ENCODE assay signal across 15 cellular contexts in the genomic region with DNA sequence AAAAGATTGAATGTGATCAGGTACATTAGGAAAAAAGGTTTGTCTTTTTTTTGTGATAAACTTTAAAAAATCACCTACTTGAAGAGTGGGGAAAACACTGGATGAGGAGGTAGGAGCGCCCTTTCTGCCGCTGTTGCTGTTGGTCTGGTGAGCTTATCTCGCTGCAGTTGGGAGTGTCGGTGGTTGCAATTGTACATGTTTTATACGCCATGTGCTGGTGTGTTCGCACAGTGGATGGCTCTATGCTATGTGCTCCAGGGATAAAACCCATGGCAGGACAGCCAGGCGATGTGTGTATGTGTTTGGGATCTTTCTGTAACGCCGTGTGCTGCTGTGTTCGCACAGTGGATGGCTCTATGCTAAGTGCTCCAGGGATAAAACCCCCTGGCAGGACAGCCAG. TPM values are rescaled to one million over a fixed set of nuclear protein-coding genes. Genes with fewer than 3 reads are reported as not detected.
A peak's percentile ranks its signal among the peaks of the same experiment; 100 is the strongest.
DNase-seq lines count a peak whose midpoint lies in the region; TF ChIP-seq lines count a peak whose summit lies in the region.
"Had no signal": no experiment of that assay in that cellular context is flagged by ENCODE, and none has a peak within 500 bp of the region (broad histone marks: within the 10 kb centered on the region; RNA-seq: fewer than 3 reads in every experiment).

No MANE protein-coding gene starts in this region.

- H3K9me3 Mint-ChIP-seq in progenitor cell of endocrine pancreas (ENCODE audit: low read depth): no peaks in the 10 kb centered on the region
- H3K9me3 Mint-ChIP-seq: activated CD4-positive, alpha-beta memory T cell treated with anti-CD3 and anti-CD28 coated beads for 36 hours; stimulated activated naive CD8-positive, alpha-beta T cell treated with anti-CD3 and anti-CD28 coated beads, Interleukin-15, Interleukin-2, amounts not matched to agents 100 ng/mL and 50 ng/mL, for 24 hours had no signal

- peaks cover 5% of the 10 kb centered on the region for H3K4me1 Mint-ChIP-seq in progenitor cell of endocrine pancreas (ENCODE audit: low read depth)

- no peak overlapping the region for H3K9ac ChIP-seq in iPS-15b (ENCODE audit: low read depth, low read length)

- peaks cover 66% of the 10 kb centered on the region for H3K27me3 Mint-ChIP-seq in progenitor cell of endocrine pancreas

- H3K4me3 ChIP-seq in iPS-15b (ENCODE audit: low read depth, low read length) (peak overlapping the region; percentile 72), urinary bladder (ENCODE audit: low read depth, low read length) (peak overlapping the region; percentile 2)

- peaks cover 44% of the 10 kb centered on the region for H3K27me3 ChIP-seq in iPS-15b (ENCODE audit: control insufficient read depth, insufficient read depth, low read length)

- H3K27ac Mint-ChIP-seq in progenitor cell of endocrine pancreas: no peak overlapping the region
- H3K27ac Mint-ChIP-seq: activated CD4-positive, alpha-beta memory T cell treated with anti-CD3 and anti-CD28 coated beads for 36 hours; stimulated activated naive CD8-positive, alpha-beta T cell treated with anti-CD3 and anti-CD28 coated beads, Interleukin-15, Interleukin-2, amounts not matched to agents 100 ng/mL and 50 ng/mL, for 24 hours had no signal

- no peaks in the 10 kb centered on the region for H3K36me3 Mint-ChIP-seq in progenitor cell of endocrine pancreas (ENCODE audit: insufficient read depth)
- H3K36me3 Mint-ChIP-seq: activated CD4-positive, alpha-beta memory T cell treated with anti-CD3 and anti-CD28 coated beads for 36 hours had no signal

- WGBS in urinary bladder: 87% methylated on average over 10 of the region's 10 CpGs

- H3K27ac ChIP-seq in urinary bladder (ENCODE audit: low read depth): no peak overlapping the region
- H3K27ac ChIP-seq: pancreas had no signal

- no peaks in the 10 kb centered on the region for H3K9me3 ChIP-seq in iPS-15b (ENCODE audit: control insufficient read depth, insufficient read depth, low read length)
- H3K9me3 ChIP-seq: pancreas had no signal

- H3K4me3 Mint-ChIP-seq in progenitor cell of endocrine pancreas (ENCODE audit: low read depth): peak overlapping the region; percentile 44

- H3K36me3 ChIP-seq in iPS-15b (ENCODE audit: control insufficient read depth, insufficient read depth, low read length) (no peaks in the 10 kb centered on the region), urinary bladder (ENCODE audit: insufficient read depth) (no peaks in the 10 kb centered on the region)
- H3K36me3 ChIP-seq: pancreas had no signal

- DNase-seq in NCI-H1092 treated with DMSO at 0.1 percent for 48 hours (lab: John Stamatoyannopoulos, UW) (peak; percentile 54), NCI-H1092 (lab: John Stamatoyannopoulos, UW) (no peak), progenitor cell of endocrine pancreas (ENCODE audit: low spot score, unreplicated experiment) (no peak), CD1c-positive myeloid dendritic cell (ENCODE audit: extremely low spot score) (no peak), NCI-H510A (lab: John Stamatoyannopoulos, UW) (no peak), C1 segment of cervical spinal cord (lab: John Stamatoyannopoulos, UW) (no peak)
- DNase-seq: activated CD4-positive, alpha-beta memory T cell treated with anti-CD3 and anti-CD28 coated beads for 36 hours; left cardiac atrium; NCI-H526; pancreas; stimulated activated CD4-positive, alpha-beta T cell treated with anti-CD3 and anti-CD28 coated beads, Interleukin-4, amount 100 ng/mL, for 1 hour; T1000 had no signal

- TF ChIP-seq CTCF in progenitor cell of endocrine pancreas (IDR thresholded peaks at IDR 0.05; ENCODE audit: unreplicated experiment): no peak

- H3K4me1 ChIP-seq in iPS-15b (ENCODE audit: control insufficient read depth, insufficient read depth, low read length) (peaks cover 6% of the 10 kb centered on the region), urinary bladder (ENCODE audit: insufficient read depth) (no peaks in the 10 kb centered on the region)
- H3K4me1 ChIP-seq: pancreas had no signal

RNA-seq across cellular contexts. Expression of a gene that starts 1.7 kb away (rescaled TPM):
- total RNA-seq in progenitor cell of endocrine pancreas: 1.7 and 2.3 TPM in 2 replicates
- total RNA-seq in urinary bladder: 11.0 TPM
- 9.1 TPM for polyA plus RNA-seq in urinary bladder
- total RNA-seq: activated CD4-positive, alpha-beta memory T cell treated with anti-CD3 and anti-CD28 coated beads for 36 hours had no signal
